Comparison of ENCODE assay signal across 9 cellular contexts in the genomic region with DNA sequence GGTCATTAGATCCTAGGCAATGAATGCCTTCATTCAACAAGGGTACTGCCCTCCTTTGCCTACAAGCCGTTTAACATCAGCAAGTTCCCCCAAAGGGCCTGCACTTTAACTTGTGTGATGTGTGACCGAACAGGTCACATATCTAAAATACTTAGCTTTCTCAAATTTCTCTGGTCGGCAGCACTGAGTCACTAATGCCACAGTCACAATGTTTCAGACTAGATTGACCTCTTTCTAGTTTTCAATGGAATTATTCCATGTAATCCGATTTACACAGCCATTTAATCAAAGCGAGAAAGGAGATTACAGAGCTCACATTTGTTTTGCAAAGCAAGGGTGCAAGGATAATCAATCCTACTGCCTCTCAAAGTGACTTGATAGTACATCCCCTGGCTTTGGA. TPM values are rescaled to one million over a fixed set of nuclear protein-coding genes. Genes with fewer than 3 reads are reported as not detected.
DNase-seq lines count a peak whose midpoint lies in the region; ATAC-seq, FAIRE-seq and TF ChIP-seq lines count a peak whose summit lies in the region.
"Had no signal": no experiment of that assay in that cellular context is flagged by ENCODE, and none has a peak within 500 bp of the region (broad histone marks: within the 10 kb centered on the region; RNA-seq: fewer than 3 reads in every experiment).

No MANE protein-coding gene starts in this region.

- H3K27ac ChIP-seq in HCT116 (ENCODE audit: low read depth, low read length) (peak overlapping the region; percentile 93), stomach (peak overlapping the region in 4 of 5 donors; percentile 77 to 90 (median 86))

- peak overlapping the region; percentile 85 for H3K4me2 ChIP-seq in HCT116 (ENCODE audit: low read length)

- RAD21 ChIA-PET in HCT116 (lab: Charles Lee; ENCODE audit: low non-redundant PET in 1 of 2, low total read pairs in 2 of 2, uncharacterized antibody in 2 of 2, unreplicated experiment in 2 of 2) = no interaction called here

- peak overlapping the region; percentile 86 to 97 for H3K4me3 ChIP-seq in HCT116 (replicated peaks in 1 of 2; ENCODE audit: low read depth in 1 of 2, low read length in 2 of 2)
- H3K4me3 ChIP-seq in astrocyte of the spinal cord (ENCODE audit: low read depth, low read length) = peak overlapping the region; percentile 92
- peak overlapping the region; percentile 67 for H3K4me3 ChIP-seq in kidney epithelial cell (ENCODE audit: low read depth, low read length)
- H3K4me3 ChIP-seq in stomach = peak overlapping the region; percentile 76 to 95 (median 82)

- intact Hi-C loops in HCT116 (cut with micrococcal nuclease) = loop anchor here (1.0 to 10.0 kb wide), 3 partner anchors 354 to 415 kb away; no protein-coding TSS in a partner anchor
- intact Hi-C loops in stomach (cut with DNase I; ENCODE audit: low total_unique reads) = no loop called here
- intact Hi-C loops in left colon (cut with DNase I, micrococcal nuclease) = no loop called here

- H3K36me3 ChIP-seq in HCT116 (ENCODE audit: control insufficient read depth in 1 of 2, insufficient read depth in 2 of 2, low read length in 2 of 2) (peaks cover 26 to 60% of the 10 kb centered on the region in 2 experiments; a peak in 3 of 4 replicates), kidney epithelial cell (ENCODE audit: control insufficient read depth, insufficient read depth, low read length) (no peaks in the 10 kb centered on the region), stomach (no peaks in the 10 kb centered on the region)

- no peak overlapping the region for H2AFZ ChIP-seq in HCT116 (ENCODE audit: low read depth, low read length, poor library complexity, severe bottlenecking)

- peaks cover 100% of the 10 kb centered on the region for H3K79me2 ChIP-seq in HCT116 (ENCODE audit: insufficient read depth, low read length)

- POLR2A ChIA-PET in HCT116 (lab: Charles Lee) = interaction anchor here (0.7 to 5.1 kb wide), 11 partner anchors 11 to 415 kb away, joined by 3 to 53 read pairs (median 4); no protein-coding TSS in a partner anchor

- peak overlapping the region; percentile 82 for H3K9ac ChIP-seq in HCT116 (ENCODE audit: low read length)

- TF ChIP-seq CTCF in HCT116 (IDR thresholded peaks at IDR 0.05 in 2 of 3, conservative IDR thresholded peaks at IDR 0.05 in 1 of 3; ENCODE audit: borderline replicate concordance in 1 of 3, insufficient read depth in 1 of 3, low read depth in 2 of 3, low read length in 2 of 3) = no peak
- no peak for TF ChIP-seq CTCF in astrocyte of the spinal cord (IDR thresholded peaks at IDR 0.05; ENCODE audit: low read depth, low read length)
- TF ChIP-seq CTCF in kidney epithelial cell (IDR thresholded peaks at IDR 0.05; ENCODE audit: insufficient read depth, low read length, poor library complexity, severe bottlenecking) = no peak
- TF ChIP-seq CTCF in stomach (IDR thresholded peaks at IDR 0.05) = no peak

- no peaks in the 10 kb centered on the region for H3K9me2 ChIP-seq in HCT116 (ENCODE audit: insufficient read depth)

- no TSS peak for BruUV-seq in HCT116 (replicated peaks; lab: Mats Ljungman, UMichigan)

- FAIRE-seq in urothelium cell line (lab: Jason Lieb, UNC) = no peak

- TF ChIP-seq RAD21 in HCT116 (IDR thresholded peaks at IDR 0.05; ENCODE audit: low read depth) = 0 out of 2 replicates have a peak, but pooled peaks have one; percentile 3

- no peak for TF ChIP-seq EP300 in stomach (IDR thresholded peaks at IDR 0.05)

- DNase-seq in HCT116 (ENCODE audit: low read depth, low spot score) = no peak
- DNase-seq in astrocyte of the spinal cord (ENCODE audit: low read depth, low spot score) = peak; percentile 48
- DNase-seq in kidney epithelial cell (ENCODE audit: low read depth) = no peak
- no peak for DNase-seq in stomach
- DNase-seq in left colon = no peak
- no peak for DNase-seq in T-helper 2 cell
- DNase-seq in foreskin melanocyte = no peak
- DNase-seq in urothelium cell line (ENCODE audit: low spot score) = no peak
- DNase-seq: activated CD4-positive, alpha-beta T cell treated with anti-CD3 and anti-CD28 coated beads, Interleukin-2, amount 50 U/mL, for 1 hour had no signal

- TF ChIP-seq POLR2A in HCT116 (IDR thresholded peaks at IDR 0.05; ENCODE audit: borderline replicate concordance, extremely low read depth, insufficient read depth, insufficient read length) (no peak), stomach (IDR thresholded peaks at IDR 0.05) (no peak)

- H3K4me1 ChIP-seq in HCT116 (ENCODE audit: control insufficient read depth in 1 of 2, insufficient read depth in 2 of 2, low read length in 2 of 2) = peaks cover 48 to 77% of the 10 kb centered on the region in 2 experiments
- peaks cover 19 to 57% (median 40%) of the 10 kb centered on the region in 4 donors for H3K4me1 ChIP-seq in stomach

- ATAC-seq in HCT116 (no peak), left colon (no peak)

- WGBS in stomach, 5 donors = 11 to 24% (median 20%) methylated on average over 5 of the region's 5 CpGs

- peaks cover 56% of the 10 kb centered on the region for H4K20me1 ChIP-seq in HCT116 (ENCODE audit: insufficient read depth)

- H3K9me3 ChIP-seq in HCT116 (ENCODE audit: control insufficient read depth in 1 of 2, insufficient read depth in 1 of 2, low read depth in 1 of 2, low read length in 2 of 2) (no peaks in the 10 kb centered on the region), stomach (no peaks in the 10 kb centered on the region)

- CTCF ChIA-PET in HCT116 (lab: Charles Lee) = interaction anchor here (0.6 to 1.5 kb wide), 6 partner anchors 12 to 415 kb away, joined by 3 to 5 read pairs (median 3); no protein-coding TSS in a partner anchor

- H3K27me3 ChIP-seq in HCT116 (ENCODE audit: insufficient read depth, low read length) (no peaks in the 10 kb centered on the region), kidney epithelial cell (ENCODE audit: control insufficient read depth, insufficient read depth, low read length) (no peaks in the 10 kb centered on the region), stomach (peaks cover 0 to 16% (median 0%) of the 10 kb centered on the region in 3 donors)

- in situ Hi-C loops in astrocyte of the spinal cord (cut with HindIII; ENCODE audit: low sequenced_read_pairs) = no loop called here

TF ChIP-seq in HCT116, 20 proteins besides CTCF, POLR2A, EP300 and RAD21:
- no peak for TF ChIP-seq ELF1 (IDR thresholded peaks at IDR 0.05; ENCODE audit: borderline replicate concordance, low read depth)
- peak; percentile 62; the same call in 1 of the 2 replicates for TF ChIP-seq POLR2AphosphoS5 (IDR thresholded peaks at IDR 0.05; ENCODE audit: low read depth, low read length)
- TF ChIP-seq EZH2phosphoT487 (IDR thresholded peaks at IDR 0.05; ENCODE audit: borderline replicate concordance) = no peak
- TF ChIP-seq CBX3 (IDR thresholded peaks at IDR 0.05; ENCODE audit: low read depth) = no peak
- TF ChIP-seq JUND (IDR thresholded peaks at IDR 0.05) = peak; percentile 45
- TF ChIP-seq SIN3A (IDR thresholded peaks at IDR 0.05; ENCODE audit: low read depth) = peak; percentile 48; the same call in 1 of the 2 replicates
- TF ChIP-seq FOSL1 (IDR thresholded peaks at IDR 0.05; ENCODE audit: low read depth) = peak; percentile 18; the same call in 1 of the 2 replicates

RNA-seq across cellular contexts. Expression of a gene that starts 2.0 kb away (rescaled TPM):
- total RNA-seq in HCT116 (2021; ENCODE audit: unreplicated experiment) (570 TPM), kidney epithelial cell (11.5 and 12.9 TPM in 2 replicates), stomach (10 to 100 TPM in 4 of 5 donors, 1 to 10 TPM in 1; 4.6 to 62.4 (median 49.0) TPM), left colon (10 to 100 TPM; 34.2 to 35.2 TPM)
- polyA plus RNA-seq in HCT116 (2012) = 90.6 and 130 TPM in 2 replicates
- 10 to 100 TPM; 10.8 to 15.5 (median 12.8) TPM for polyA plus RNA-seq in stomach
